17 cellular contexts compared by ENCODE assay signal in genomic region chr7:70032673-70033072, GRCh38.
DNase-seq lines count a peak whose midpoint lies in the region; ATAC-seq and TF ChIP-seq lines count a peak whose summit lies in the region.
"Had no signal": no experiment of that assay in that cellular context is flagged by ENCODE, and none has a peak within 500 bp of the region (broad histone marks: within the 10 kb centered on the region; RNA-seq: fewer than 3 reads in every experiment).

No MANE protein-coding gene starts in this region.

- H3K4me3 ChIP-seq in HUES64 (ENCODE audit: low read length): no peak overlapping the region
- H3K4me3 ChIP-seq in prostate gland: no peak overlapping the region
- H3K4me3 ChIP-seq: Peyer's patch had no signal

- no peak overlapping the region for H3K27ac Mint-ChIP-seq in glutamatergic neuron (ENCODE audit: unreplicated experiment)
- no peak overlapping the region for H3K27ac Mint-ChIP-seq in naive thymus-derived CD8-positive, alpha-beta T cell
- H3K27ac Mint-ChIP-seq: CD4-positive, CD25-positive, alpha-beta regulatory T cell had no signal

- H3K27me3 Mint-ChIP-seq in glutamatergic neuron (ENCODE audit: unreplicated experiment): no peaks in the 10 kb centered on the region
- H3K27me3 Mint-ChIP-seq in naive thymus-derived CD8-positive, alpha-beta T cell: peaks cover 4 to 13% (median 6%) of the 10 kb centered on the region in 5 donors
- H3K27me3 Mint-ChIP-seq: CD4-positive, CD25-positive, alpha-beta regulatory T cell; IgD-negative memory B cell had no signal

- DNase-seq in NCI-H1417 (lab: John Stamatoyannopoulos, UW) (peak in 2 of 3 experiments; percentile 76 to 79), NCI-H1417 treated with DMSO at 0.1 percent for 48 hours (lab: John Stamatoyannopoulos, UW) (no peak), NCI-H2227 (lab: John Stamatoyannopoulos, UW; ENCODE audit: unreplicated experiment) (peak; percentile 34), glutamatergic neuron (no peak), prostate gland (ENCODE audit: low spot score) (no peak)
- DNase-seq in naive thymus-derived CD8-positive, alpha-beta T cell: no peak
- DNase-seq: Calu3; CD4-positive, CD25-positive, alpha-beta regulatory T cell; EL; H7; NCI-H446 treated with DMSO at 0.1 percent for 48 hours; Peyer's patch; Right ventricle myocardium superior; SK-N-SH had no signal

- POLR2A ChIA-PET in naive thymus-derived CD8-positive, alpha-beta T cell (lab: Charles Lee): no interaction called here

- ATAC-seq in HG02870 (IDR thresholded peaks at IDR 0.05; ENCODE audit: unreplicated experiment): no peak
- no peak for ATAC-seq in naive thymus-derived CD8-positive, alpha-beta T cell

- TF ChIP-seq CTCF in glutamatergic neuron (IDR thresholded peaks at IDR 0.05; ENCODE audit: partially characterized antibody, unreplicated experiment): no peak
- TF ChIP-seq CTCF in prostate gland (IDR thresholded peaks at IDR 0.05): no peak

- H3K27ac ChIP-seq in HUES64 (ENCODE audit: low read depth, low read length) (peak overlapping the region; percentile 57; the same call in 1 of the 2 replicates), prostate gland (no peak overlapping the region)
- H3K27ac ChIP-seq: Peyer's patch had no signal

- H3K4me1 Mint-ChIP-seq in glutamatergic neuron (ENCODE audit: low read depth, unreplicated experiment): peaks cover 29% of the 10 kb centered on the region
- peaks cover 0 to 13% (median 0%) of the 10 kb centered on the region in 4 donors for H3K4me1 Mint-ChIP-seq in naive thymus-derived CD8-positive, alpha-beta T cell
- H3K4me1 Mint-ChIP-seq: CD4-positive, CD25-positive, alpha-beta regulatory T cell had no signal

- H3K9ac ChIP-seq in HUES64 (ENCODE audit: low read depth, low read length): no peak overlapping the region
- H3K9ac ChIP-seq: SK-N-SH had no signal

- peaks cover 43% of the 10 kb centered on the region for H3K4me1 ChIP-seq in HUES64 (ENCODE audit: insufficient read depth, low read length)
- no peaks in the 10 kb centered on the region for H3K4me1 ChIP-seq in prostate gland (replicated peaks)
- H3K4me1 ChIP-seq: Peyer's patch had no signal

- intact Hi-C loops in prostate gland (cut with DNase I): no loop called here

- no peaks in the 10 kb centered on the region for H3K27me3 ChIP-seq in HUES64 (ENCODE audit: insufficient read depth, low read length)
- peaks cover 3% of the 10 kb centered on the region for H3K27me3 ChIP-seq in prostate gland (replicated peaks; ENCODE audit: insufficient read depth)
- H3K27me3 ChIP-seq: Peyer's patch had no signal

- TF ChIP-seq POLR2A in prostate gland (IDR thresholded peaks at IDR 0.05): no peak

- H3K36me3 Mint-ChIP-seq in glutamatergic neuron (ENCODE audit: unreplicated experiment): no peaks in the 10 kb centered on the region
- no peaks in the 10 kb centered on the region for H3K36me3 Mint-ChIP-seq in naive thymus-derived CD8-positive, alpha-beta T cell
- H3K36me3 Mint-ChIP-seq: CD4-positive, CD25-positive, alpha-beta regulatory T cell; IgD-negative memory B cell had no signal

- H3K9me3 Mint-ChIP-seq in glutamatergic neuron (ENCODE audit: unreplicated experiment): peaks cover 5% of the 10 kb centered on the region
- no peaks in the 10 kb centered on the region for H3K9me3 Mint-ChIP-seq in naive thymus-derived CD8-positive, alpha-beta T cell

- H3K9me3 ChIP-seq in HUES64 (ENCODE audit: insufficient read depth, low read depth, low read length) (no peaks in the 10 kb centered on the region), prostate gland (no peaks in the 10 kb centered on the region)
- H3K9me3 ChIP-seq: Peyer's patch, SK-N-SH had no signal

- H3K4me3 Mint-ChIP-seq in glutamatergic neuron (ENCODE audit: unreplicated experiment): peak overlapping the region; percentile 50
- H3K4me3 Mint-ChIP-seq in naive thymus-derived CD8-positive, alpha-beta T cell: no peak overlapping the region
- H3K4me3 Mint-ChIP-seq: CD4-positive, CD25-positive, alpha-beta regulatory T cell; IgD-negative memory B cell had no signal

- H3K36me3 ChIP-seq in HUES64 (ENCODE audit: insufficient read depth, low read length): no peaks in the 10 kb centered on the region
- H3K36me3 ChIP-seq in prostate gland: no peaks in the 10 kb centered on the region
- H3K36me3 ChIP-seq: Peyer's patch had no signal

Comparison
In these comparisons a context has a peak if more than half of its experiments do, and no peak if none do; other contexts are left out.
1. DNase-seq: peak in NCI-H1417 (2 of 3) and NCI-H2227 (single experiment); none in NCI-H1417 treated with DMSO at 0.1 percent for 48 hours (single experiment), glutamatergic neuron (single experiment), prostate gland (single experiment) and naive thymus-derived CD8-positive, alpha-beta T cell (0 of 10).